In the genomic region with DNA sequence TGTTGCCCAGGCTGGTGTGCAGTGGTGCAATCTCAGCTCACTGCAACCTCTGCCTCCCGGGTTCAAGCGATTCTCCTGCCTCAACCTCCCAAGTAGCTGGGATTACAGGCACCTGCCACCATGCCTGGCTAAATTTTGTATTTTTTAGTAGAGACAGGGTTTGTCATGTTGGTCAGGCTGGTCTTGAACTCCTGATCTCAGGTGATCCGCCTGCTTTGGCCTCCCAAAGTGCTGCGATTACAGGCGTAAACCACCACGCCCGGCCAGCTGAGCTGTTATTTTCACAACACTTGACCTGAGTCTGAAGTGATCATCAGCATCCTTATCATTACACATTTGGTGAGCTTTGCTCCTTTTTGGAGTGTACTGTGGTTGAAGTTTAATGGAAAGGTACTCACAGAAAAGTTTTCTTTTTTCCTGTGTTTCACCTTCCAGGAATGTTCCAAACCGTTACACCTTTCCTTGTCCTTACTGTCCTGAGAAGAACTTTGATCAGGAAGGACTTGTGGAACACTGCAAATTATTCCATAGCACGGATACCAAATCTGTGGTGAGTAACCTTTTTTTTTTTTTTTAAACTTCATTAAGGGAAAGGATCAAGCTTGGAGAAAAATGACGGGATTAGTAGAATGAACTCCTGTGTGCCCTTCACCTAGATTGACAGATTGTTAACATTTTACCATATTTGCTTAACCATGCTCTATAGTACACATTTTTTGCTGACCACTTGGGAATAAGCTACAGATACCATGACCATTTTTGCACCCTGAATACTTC, we compare ENCODE assay signal across 1 cellular context.
TF ChIP-seq lines count a peak whose summit lies in the region.

No MANE protein-coding gene starts in this region.

TF ChIP-seq in HepG2, 621 proteins besides CTCF, POLR2A, EP300 and RAD21 (continued from another document and continues in another):
- TF ChIP-seq, protein P1, sequence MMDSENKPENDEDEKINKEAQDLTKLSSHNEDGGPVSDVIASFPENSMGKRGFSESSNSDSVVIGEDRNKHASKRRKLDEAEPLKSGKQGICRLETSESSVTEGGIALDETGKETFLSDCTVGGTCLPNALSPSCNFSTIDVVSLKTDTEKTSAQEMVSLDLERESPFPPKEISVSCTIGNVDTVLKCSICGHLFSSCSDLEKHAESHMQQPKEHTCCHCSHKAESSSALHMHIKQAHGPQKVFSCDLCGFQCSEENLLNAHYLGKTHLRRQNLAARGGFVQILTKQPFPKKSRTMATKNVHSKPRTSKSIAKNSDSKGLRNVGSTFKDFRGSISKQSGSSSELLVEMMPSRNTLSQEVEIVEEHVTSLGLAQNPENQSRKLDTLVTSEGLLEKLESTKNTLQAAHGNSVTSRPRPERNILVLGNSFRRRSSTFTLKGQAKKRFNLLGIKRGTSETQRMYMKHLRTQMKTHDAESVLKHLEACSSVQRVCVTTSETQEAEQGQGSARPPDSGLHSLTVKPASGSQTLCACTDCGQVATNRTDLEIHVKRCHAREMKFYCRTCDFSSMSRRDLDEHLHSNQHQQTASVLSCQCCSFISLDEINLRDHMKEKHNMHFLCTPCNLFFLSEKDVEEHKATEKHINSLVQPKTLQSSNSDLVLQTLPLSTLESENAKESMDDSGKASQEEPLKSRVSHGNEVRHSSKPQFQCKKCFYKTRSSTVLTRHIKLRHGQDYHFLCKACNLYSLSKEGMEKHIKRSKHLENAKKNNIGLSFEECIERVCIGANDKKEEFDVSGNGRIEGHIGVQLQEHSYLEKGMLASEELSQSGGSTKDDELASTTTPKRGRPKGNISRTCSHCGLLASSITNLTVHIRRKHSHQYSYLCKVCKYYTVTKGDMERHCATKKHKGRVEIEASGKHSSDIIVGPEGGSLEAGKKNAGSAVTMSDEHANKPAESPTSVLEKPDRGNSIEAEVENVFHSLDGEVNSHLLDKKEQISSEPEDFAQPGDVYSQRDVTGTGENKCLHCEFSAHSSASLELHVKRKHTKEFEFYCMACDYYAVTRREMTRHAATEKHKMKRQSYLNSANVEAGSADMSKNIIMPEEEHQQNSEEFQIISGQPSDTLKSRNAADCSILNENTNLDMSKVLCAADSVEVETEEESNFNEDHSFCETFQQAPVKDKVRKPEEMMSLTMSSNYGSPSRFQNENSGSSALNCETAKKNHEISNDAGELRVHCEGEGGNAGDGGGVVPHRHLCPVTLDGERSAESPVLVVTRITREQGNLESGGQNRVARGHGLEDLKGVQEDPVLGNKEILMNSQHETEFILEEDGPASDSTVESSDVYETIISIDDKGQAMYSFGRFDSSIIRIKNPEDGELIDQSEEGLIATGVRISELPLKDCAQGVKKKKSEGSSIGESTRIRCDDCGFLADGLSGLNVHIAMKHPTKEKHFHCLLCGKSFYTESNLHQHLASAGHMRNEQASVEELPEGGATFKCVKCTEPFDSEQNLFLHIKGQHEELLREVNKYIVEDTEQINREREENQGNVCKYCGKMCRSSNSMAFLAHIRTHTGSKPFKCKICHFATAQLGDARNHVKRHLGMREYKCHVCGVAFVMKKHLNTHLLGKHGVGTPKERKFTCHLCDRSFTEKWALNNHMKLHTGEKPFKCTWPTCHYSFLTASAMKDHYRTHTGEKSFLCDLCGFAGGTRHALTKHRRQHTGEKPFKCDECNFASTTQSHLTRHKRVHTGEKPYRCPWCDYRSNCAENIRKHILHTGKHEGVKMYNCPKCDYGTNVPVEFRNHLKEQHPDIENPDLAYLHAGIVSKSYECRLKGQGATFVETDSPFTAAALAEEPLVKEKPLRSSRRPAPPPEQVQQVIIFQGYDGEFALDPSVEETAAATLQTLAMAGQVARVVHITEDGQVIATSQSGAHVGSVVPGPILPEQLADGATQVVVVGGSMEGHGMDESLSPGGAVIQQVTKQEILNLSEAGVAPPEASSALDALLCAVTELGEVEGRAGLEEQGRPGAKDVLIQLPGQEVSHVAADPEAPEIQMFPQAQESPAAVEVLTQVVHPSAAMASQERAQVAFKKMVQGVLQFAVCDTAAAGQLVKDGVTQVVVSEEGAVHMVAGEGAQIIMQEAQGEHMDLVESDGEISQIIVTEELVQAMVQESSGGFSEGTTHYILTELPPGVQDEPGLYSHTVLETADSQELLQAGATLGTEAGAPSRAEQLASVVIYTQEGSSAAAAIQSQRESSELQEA (CRISPR knock-in tag; IDR thresholded peaks at IDR 0.05; ENCODE audit: not compliant biosample characterization) = no peak
- TF ChIP-seq CBX5 (CRISPR knock-in tag; IDR thresholded peaks at IDR 0.05; ENCODE audit: borderline replicate concordance) = no peak
- TF ChIP-seq FLYWCH1 (CRISPR knock-in tag; IDR thresholded peaks at IDR 0.05) = no peak
- no peak for TF ChIP-seq SMAD9 (CRISPR knock-in tag; IDR thresholded peaks at IDR 0.05)
- no peak for TF ChIP-seq ZNF274 (CRISPR knock-in tag; IDR thresholded peaks at IDR 0.05)
- TF ChIP-seq, protein P2, sequence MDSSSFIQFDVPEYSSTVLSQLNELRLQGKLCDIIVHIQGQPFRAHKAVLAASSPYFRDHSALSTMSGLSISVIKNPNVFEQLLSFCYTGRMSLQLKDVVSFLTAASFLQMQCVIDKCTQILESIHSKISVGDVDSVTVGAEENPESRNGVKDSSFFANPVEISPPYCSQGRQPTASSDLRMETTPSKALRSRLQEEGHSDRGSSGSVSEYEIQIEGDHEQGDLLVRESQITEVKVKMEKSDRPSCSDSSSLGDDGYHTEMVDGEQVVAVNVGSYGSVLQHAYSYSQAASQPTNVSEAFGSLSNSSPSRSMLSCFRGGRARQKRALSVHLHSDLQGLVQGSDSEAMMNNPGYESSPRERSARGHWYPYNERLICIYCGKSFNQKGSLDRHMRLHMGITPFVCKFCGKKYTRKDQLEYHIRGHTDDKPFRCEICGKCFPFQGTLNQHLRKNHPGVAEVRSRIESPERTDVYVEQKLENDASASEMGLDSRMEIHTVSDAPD (CRISPR knock-in tag; IDR thresholded peaks at IDR 0.05) = no peak
- TF ChIP-seq, protein P3, sequence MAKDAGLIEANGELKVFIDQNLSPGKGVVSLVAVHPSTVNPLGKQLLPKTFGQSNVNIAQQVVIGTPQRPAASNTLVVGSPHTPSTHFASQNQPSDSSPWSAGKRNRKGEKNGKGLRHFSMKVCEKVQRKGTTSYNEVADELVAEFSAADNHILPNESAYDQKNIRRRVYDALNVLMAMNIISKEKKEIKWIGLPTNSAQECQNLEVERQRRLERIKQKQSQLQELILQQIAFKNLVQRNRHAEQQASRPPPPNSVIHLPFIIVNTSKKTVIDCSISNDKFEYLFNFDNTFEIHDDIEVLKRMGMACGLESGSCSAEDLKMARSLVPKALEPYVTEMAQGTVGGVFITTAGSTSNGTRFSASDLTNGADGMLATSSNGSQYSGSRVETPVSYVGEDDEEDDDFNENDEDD (CRISPR knock-in tag; IDR thresholded peaks at IDR 0.05; ENCODE audit: borderline replicate concordance) = no peak
- TF ChIP-seq, protein P4, sequence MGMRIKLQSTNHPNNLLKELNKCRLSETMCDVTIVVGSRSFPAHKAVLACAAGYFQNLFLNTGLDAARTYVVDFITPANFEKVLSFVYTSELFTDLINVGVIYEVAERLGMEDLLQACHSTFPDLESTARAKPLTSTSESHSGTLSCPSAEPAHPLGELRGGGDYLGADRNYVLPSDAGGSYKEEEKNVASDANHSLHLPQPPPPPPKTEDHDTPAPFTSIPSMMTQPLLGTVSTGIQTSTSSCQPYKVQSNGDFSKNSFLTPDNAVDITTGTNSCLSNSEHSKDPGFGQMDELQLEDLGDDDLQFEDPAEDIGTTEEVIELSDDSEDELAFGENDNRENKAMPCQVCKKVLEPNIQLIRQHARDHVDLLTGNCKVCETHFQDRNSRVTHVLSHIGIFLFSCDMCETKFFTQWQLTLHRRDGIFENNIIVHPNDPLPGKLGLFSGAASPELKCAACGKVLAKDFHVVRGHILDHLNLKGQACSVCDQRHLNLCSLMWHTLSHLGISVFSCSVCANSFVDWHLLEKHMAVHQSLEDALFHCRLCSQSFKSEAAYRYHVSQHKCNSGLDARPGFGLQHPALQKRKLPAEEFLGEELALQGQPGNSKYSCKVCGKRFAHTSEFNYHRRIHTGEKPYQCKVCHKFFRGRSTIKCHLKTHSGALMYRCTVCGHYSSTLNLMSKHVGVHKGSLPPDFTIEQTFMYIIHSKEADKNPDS (CRISPR knock-in tag; IDR thresholded peaks at IDR 0.05) = peak; percentile 96
- TF ChIP-seq EEA1 (CRISPR knock-in tag; IDR thresholded peaks at IDR 0.05; ENCODE audit: borderline replicate concordance) = 0 out of 2 replicates have a peak, but pooled peaks have one; percentile 36
- TF ChIP-seq SAP130 (CRISPR knock-in tag; IDR thresholded peaks at IDR 0.05; ENCODE audit: low read depth) = peak; percentile 73
- peak; percentile 77 for TF ChIP-seq ZNF292 (CRISPR knock-in tag; IDR thresholded peaks at IDR 0.05; ENCODE audit: borderline replicate concordance, low read depth)
- TF ChIP-seq, protein P5, sequence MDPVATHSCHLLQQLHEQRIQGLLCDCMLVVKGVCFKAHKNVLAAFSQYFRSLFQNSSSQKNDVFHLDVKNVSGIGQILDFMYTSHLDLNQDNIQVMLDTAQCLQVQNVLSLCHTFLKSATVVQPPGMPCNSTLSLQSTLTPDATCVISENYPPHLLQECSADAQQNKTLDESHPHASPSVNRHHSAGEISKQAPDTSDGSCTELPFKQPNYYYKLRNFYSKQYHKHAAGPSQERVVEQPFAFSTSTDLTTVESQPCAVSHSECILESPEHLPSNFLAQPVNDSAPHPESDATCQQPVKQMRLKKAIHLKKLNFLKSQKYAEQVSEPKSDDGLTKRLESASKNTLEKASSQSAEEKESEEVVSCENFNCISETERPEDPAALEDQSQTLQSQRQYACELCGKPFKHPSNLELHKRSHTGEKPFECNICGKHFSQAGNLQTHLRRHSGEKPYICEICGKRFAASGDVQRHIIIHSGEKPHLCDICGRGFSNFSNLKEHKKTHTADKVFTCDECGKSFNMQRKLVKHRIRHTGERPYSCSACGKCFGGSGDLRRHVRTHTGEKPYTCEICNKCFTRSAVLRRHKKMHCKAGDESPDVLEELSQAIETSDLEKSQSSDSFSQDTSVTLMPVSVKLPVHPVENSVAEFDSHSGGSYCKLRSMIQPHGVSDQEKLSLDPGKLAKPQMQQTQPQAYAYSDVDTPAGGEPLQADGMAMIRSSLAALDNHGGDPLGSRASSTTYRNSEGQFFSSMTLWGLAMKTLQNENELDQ (CRISPR knock-in tag; IDR thresholded peaks at IDR 0.05; ENCODE audit: borderline replicate concordance) = no peak
- TF ChIP-seq, protein P6, sequence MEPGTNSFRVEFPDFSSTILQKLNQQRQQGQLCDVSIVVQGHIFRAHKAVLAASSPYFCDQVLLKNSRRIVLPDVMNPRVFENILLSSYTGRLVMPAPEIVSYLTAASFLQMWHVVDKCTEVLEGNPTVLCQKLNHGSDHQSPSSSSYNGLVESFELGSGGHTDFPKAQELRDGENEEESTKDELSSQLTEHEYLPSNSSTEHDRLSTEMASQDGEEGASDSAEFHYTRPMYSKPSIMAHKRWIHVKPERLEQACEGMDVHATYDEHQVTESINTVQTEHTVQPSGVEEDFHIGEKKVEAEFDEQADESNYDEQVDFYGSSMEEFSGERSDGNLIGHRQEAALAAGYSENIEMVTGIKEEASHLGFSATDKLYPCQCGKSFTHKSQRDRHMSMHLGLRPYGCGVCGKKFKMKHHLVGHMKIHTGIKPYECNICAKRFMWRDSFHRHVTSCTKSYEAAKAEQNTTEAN (CRISPR knock-in tag; conservative IDR thresholded peaks at IDR 0.05) = no peak
- peak; percentile 8; the same call in 1 of the 2 replicates for TF ChIP-seq FOSL1 (CRISPR knock-in tag; IDR thresholded peaks at IDR 0.05; ENCODE audit: borderline replicate concordance)
- TF ChIP-seq, protein P7, sequence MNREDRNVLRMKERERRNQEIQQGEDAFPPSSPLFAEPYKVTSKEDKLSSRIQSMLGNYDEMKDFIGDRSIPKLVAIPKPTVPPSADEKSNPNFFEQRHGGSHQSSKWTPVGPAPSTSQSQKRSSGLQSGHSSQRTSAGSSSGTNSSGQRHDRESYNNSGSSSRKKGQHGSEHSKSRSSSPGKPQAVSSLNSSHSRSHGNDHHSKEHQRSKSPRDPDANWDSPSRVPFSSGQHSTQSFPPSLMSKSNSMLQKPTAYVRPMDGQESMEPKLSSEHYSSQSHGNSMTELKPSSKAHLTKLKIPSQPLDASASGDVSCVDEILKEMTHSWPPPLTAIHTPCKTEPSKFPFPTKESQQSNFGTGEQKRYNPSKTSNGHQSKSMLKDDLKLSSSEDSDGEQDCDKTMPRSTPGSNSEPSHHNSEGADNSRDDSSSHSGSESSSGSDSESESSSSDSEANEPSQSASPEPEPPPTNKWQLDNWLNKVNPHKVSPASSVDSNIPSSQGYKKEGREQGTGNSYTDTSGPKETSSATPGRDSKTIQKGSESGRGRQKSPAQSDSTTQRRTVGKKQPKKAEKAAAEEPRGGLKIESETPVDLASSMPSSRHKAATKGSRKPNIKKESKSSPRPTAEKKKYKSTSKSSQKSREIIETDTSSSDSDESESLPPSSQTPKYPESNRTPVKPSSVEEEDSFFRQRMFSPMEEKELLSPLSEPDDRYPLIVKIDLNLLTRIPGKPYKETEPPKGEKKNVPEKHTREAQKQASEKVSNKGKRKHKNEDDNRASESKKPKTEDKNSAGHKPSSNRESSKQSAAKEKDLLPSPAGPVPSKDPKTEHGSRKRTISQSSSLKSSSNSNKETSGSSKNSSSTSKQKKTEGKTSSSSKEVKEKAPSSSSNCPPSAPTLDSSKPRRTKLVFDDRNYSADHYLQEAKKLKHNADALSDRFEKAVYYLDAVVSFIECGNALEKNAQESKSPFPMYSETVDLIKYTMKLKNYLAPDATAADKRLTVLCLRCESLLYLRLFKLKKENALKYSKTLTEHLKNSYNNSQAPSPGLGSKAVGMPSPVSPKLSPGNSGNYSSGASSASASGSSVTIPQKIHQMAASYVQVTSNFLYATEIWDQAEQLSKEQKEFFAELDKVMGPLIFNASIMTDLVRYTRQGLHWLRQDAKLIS (CRISPR knock-in tag; IDR thresholded peaks at IDR 0.05) = no peak
